16 cellular contexts compared by ENCODE assay signal in genomic region chr12:2396448-2396871, GRCh38.
DNase-seq lines count a peak whose midpoint lies in the region; ATAC-seq, FAIRE-seq and TF ChIP-seq lines count a peak whose summit lies in the region.
"Had no signal": no experiment of that assay in that cellular context is flagged by ENCODE, and none has a peak within 500 bp of the region (broad histone marks: within the 10 kb centered on the region; RNA-seq: fewer than 3 reads in every experiment).

No MANE protein-coding gene starts in this region.

- ATAC-seq in GM18519 (IDR thresholded peaks at IDR 0.05; ENCODE audit: low FRiP score, unreplicated experiment) (no peak), HG02588 (IDR thresholded peaks at IDR 0.05; ENCODE audit: unreplicated experiment) (no peak)

- TF ChIP-seq CTCF in foreskin fibroblast (IDR thresholded peaks at IDR 0.05; ENCODE audit: low read depth, low read length) (no peak), nephron (IDR thresholded peaks at IDR 0.05; ENCODE audit: unreplicated experiment in 3 of 3) (no peak)

- peaks cover 6% of the 10 kb centered on the region for H3K27me3 Mint-ChIP-seq in nephron (ENCODE audit: low read depth)

- no peak overlapping the region for H3K4me3 ChIP-seq in foreskin fibroblast (ENCODE audit: low read depth in 1 of 2, low read length in 2 of 2)

- peaks cover 22% of the 10 kb centered on the region for H3K4me1 Mint-ChIP-seq in nephron

- H3K27ac Mint-ChIP-seq in nephron = peak overlapping the region in 2 of 3 experiments; percentile 61 to 81

- H3K9me3 Mint-ChIP-seq in nephron = peaks cover 6% of the 10 kb centered on the region
- H3K9me3 Mint-ChIP-seq: neural crest cell had no signal

- no peak overlapping the region for H3K4me3 Mint-ChIP-seq in nephron
- H3K4me3 Mint-ChIP-seq: neural crest cell had no signal

- DNase-seq in AG08395 (ENCODE audit: low spot score) (peak; percentile 85), RCC 7860 (ENCODE audit: low spot score) (peak; percentile 41), foreskin fibroblast (peak; percentile 23 to 56), DMS 273 treated with DMSO at 0.1 percent for 48 hours (lab: John Stamatoyannopoulos, UW) (no peak), NCI-H1694 treated with DMSO at 0.1 percent for 48 hours (lab: John Stamatoyannopoulos, UW) (no peak)
- DNase-seq: activated T-cell treated with anti-CD3 and anti-CD28 coated beads, Interleukin-2, amount 50 U/mL, for 1 hour; KBM-7; NCI-H187 treated with DMSO at 0.1 percent for 48 hours; NK-92 treated with Interleukin-12 subunit alpha and Interleukin-12 subunit beta, amount 100 ng/mL, for 24 hours; small intestine had no signal

- H3K36me3 Mint-ChIP-seq in nephron (ENCODE audit: low read depth) = peaks cover 4% of the 10 kb centered on the region

- FAIRE-seq in RCC 7860 (lab: Jason Lieb, UNC) = no peak
- FAIRE-seq: A204.1, keratinocyte, small intestine had no signal

Comparison
In these comparisons a context has a peak if more than half of its experiments do, and no peak if none do; other contexts are left out.
1. DNase-seq: peak in AG08395 (single experiment), RCC 7860 (single experiment) and foreskin fibroblast (2 of 2); none in DMS 273 treated with DMSO at 0.1 percent for 48 hours (single experiment) and NCI-H1694 treated with DMSO at 0.1 percent for 48 hours (single experiment).